In the genomic region with DNA sequence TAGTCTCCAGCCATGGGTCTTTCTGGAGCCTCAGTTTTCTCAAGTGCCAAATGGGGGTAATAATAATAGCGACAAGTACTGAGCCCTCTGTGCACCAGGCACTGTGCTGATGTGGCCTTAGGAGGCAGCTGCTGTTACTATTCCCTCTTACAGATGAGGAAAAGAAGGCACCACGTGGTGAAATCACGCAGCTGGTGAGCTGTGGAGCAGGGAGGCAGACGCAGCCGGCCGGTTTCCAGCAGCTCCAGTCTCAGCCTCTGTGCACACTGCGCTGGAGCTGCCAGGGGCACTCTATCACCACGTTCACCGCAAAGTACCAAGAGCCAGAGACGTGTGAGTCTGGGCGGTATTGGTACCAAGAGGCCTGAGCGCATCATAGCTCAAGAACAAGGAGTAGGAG, we compare ENCODE assay signal across 1 cellular context.
A peak's percentile ranks its signal among the peaks of the same experiment; 100 is the strongest.
TF ChIP-seq lines count a peak whose summit lies in the region.

No MANE protein-coding gene starts in this region.

TF ChIP-seq in IMR-90, 13 proteins besides CTCF, POLR2A, EP300 and RAD21:
- TF ChIP-seq SMC3 (IDR thresholded peaks at IDR 0.05; ENCODE audit: low read depth, low read length) (no peak), RFX5 (IDR thresholded peaks at IDR 0.05; ENCODE audit: low read depth, low read length) (no peak), RCOR1 (IDR thresholded peaks at IDR 0.05; ENCODE audit: insufficient replicate concordance, low read length) (no peak), CHD1 (IDR thresholded peaks at IDR 0.05; ENCODE audit: low read depth, low read length) (no peak), NFE2L2 (IDR thresholded peaks at IDR 0.05; ENCODE audit: low read depth, low read length) (no peak)
- TF ChIP-seq, protein P1, sequence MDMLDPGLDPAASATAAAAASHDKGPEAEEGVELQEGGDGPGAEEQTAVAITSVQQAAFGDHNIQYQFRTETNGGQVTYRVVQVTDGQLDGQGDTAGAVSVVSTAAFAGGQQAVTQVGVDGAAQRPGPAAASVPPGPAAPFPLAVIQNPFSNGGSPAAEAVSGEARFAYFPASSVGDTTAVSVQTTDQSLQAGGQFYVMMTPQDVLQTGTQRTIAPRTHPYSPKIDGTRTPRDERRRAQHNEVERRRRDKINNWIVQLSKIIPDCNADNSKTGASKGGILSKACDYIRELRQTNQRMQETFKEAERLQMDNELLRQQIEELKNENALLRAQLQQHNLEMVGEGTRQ (IDR thresholded peaks at IDR 0.05; ENCODE audit: low read depth, low read length), result peak; percentile 47; the same call in 1 of the 2 replicates
- TF ChIP-seq, protein P2, sequence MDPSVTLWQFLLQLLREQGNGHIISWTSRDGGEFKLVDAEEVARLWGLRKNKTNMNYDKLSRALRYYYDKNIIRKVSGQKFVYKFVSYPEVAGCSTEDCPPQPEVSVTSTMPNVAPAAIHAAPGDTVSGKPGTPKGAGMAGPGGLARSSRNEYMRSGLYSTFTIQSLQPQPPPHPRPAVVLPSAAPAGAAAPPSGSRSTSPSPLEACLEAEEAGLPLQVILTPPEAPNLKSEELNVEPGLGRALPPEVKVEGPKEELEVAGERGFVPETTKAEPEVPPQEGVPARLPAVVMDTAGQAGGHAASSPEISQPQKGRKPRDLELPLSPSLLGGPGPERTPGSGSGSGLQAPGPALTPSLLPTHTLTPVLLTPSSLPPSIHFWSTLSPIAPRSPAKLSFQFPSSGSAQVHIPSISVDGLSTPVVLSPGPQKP (IDR thresholded peaks at IDR 0.05; ENCODE audit: borderline replicate concordance, low read depth, low read length), result no peak
